8 cellular contexts compared by ENCODE assay signal in genomic region chr11:72573380-72573949, GRCh38.
A peak's percentile ranks its signal among the peaks of the same experiment; 100 is the strongest.
DNase-seq lines count a peak whose midpoint lies in the region; ATAC-seq and TF ChIP-seq lines count a peak whose summit lies in the region.

No MANE protein-coding gene starts in this region.

- intact Hi-C loops in heart right ventricle (cut with DNase I) (loop anchor here in 9 of 10 donors (1.0 to 10.0 kb wide), 5 partner anchors 91 to 103 kb away; no protein-coding TSS in a partner anchor), spleen (cut with DNase I; ENCODE audit: low total_unique reads) (no loop called here)

- no peak overlapping the region for H3K27ac Mint-ChIP-seq in activated CD4-positive, alpha-beta memory T cell treated with anti-CD3 and anti-CD28 coated beads, Interleukin-2, amount 10 ng/mL, durations not matched to agents 7 days and 5 days

- TF ChIP-seq CTCF in heart right ventricle (IDR thresholded peaks at IDR 0.05) (peak; percentile 31 to 63 (median 53)), spleen (IDR thresholded peaks at IDR 0.05 in 8 of 11, conservative IDR thresholded peaks at IDR 0.05 in 3 of 11) (peak in 10 of 11 experiments; percentile 19 to 69 (median 53))

- WGBS in heart right ventricle, 2 donors, result 19 to 22% methylated on average over 8 of the region's 8 CpGs
- WGBS in spleen, 5 donors, result 19 to 24% (median 21%) methylated on average over 6 to 8 of the region's 8 CpGs

- POLR2A ChIA-PET in activated CD4-positive, alpha-beta memory T cell treated with anti-CD3 and anti-CD28 coated beads, Interleukin-2, amount 10 ng/mL, durations not matched to agents 7 days and 5 days (lab: Charles Lee), result interaction anchor here (0.7 to 0.9 kb wide), 2 partner anchors 90 to 106 kb away, joined by 3 read pairs; no protein-coding TSS in a partner anchor

- no peak for TF ChIP-seq POLR2A in spleen (IDR thresholded peaks at IDR 0.05)

- DNase-seq in NCI-H2227 (lab: John Stamatoyannopoulos, UW; ENCODE audit: unreplicated experiment), result peak; percentile 55
- DNase-seq in NCI-H2227 treated with DMSO at 0.1 percent for 48 hours (lab: John Stamatoyannopoulos, UW), result no peak
- peak; percentile 29 for DNase-seq in LHCN-M2 (ENCODE audit: low read depth)
- DNase-seq in activated CD4-positive, alpha-beta memory T cell treated with anti-CD3 and anti-CD28 coated beads, Interleukin-2, amount 10 ng/mL, durations not matched to agents 7 days and 5 days, result peak; percentile 54
- DNase-seq in heart right ventricle, result peak in 1 of 2 donors; percentile 49
- DNase-seq in spleen, result peak; percentile 57

- H3K27ac ChIP-seq in heart right ventricle, result no peak overlapping the region
- H3K27ac ChIP-seq in spleen, result no peak overlapping the region

- H3K4me1 ChIP-seq in heart right ventricle (peaks cover 0 to 15% (median 0%) of the 10 kb centered on the region in 9 donors), spleen (peaks cover 0 to 19% (median 3%) of the 10 kb centered on the region in 6 donors)

- H3K4me3 ChIP-seq in heart right ventricle (no peak overlapping the region), spleen (no peak overlapping the region)

- H3K27me3 ChIP-seq in heart right ventricle (peaks cover 0 to 3% (median 0%) of the 10 kb centered on the region in 7 donors), spleen (replicated peaks in 1 of 7) (peaks cover 0 to 16% (median 0%) of the 10 kb centered on the region in 7 donors)

- H3K36me3 ChIP-seq in heart right ventricle (peaks cover 0 to 22% (median 0%) of the 10 kb centered on the region in 9 donors), spleen (peaks cover 0 to 38% (median 16%) of the 10 kb centered on the region in 6 donors)

- CTCF ChIA-PET in activated CD4-positive, alpha-beta memory T cell treated with anti-CD3 and anti-CD28 coated beads, Interleukin-2, amount 10 ng/mL, durations not matched to agents 7 days and 5 days (lab: Charles Lee), result interaction anchor here (0.8 to 6.2 kb wide), 14 partner anchors 11 to 143 kb away, joined by 3 to 54 read pairs (median 4); partner anchors contain the start of gene CLPB

- no peaks in the 10 kb centered on the region for H3K9me3 Mint-ChIP-seq in activated CD4-positive, alpha-beta memory T cell treated with anti-CD3 and anti-CD28 coated beads, Interleukin-2, amount 10 ng/mL, durations not matched to agents 7 days and 5 days

- H3K9me3 ChIP-seq in heart right ventricle, result no peaks in the 10 kb centered on the region
- no peaks in the 10 kb centered on the region for H3K9me3 ChIP-seq in spleen

- peaks cover 11% of the 10 kb centered on the region for H3K27me3 Mint-ChIP-seq in activated CD4-positive, alpha-beta memory T cell treated with anti-CD3 and anti-CD28 coated beads, Interleukin-2, amount 10 ng/mL, durations not matched to agents 7 days and 5 days

- no peak overlapping the region for H3K4me3 Mint-ChIP-seq in activated CD4-positive, alpha-beta memory T cell treated with anti-CD3 and anti-CD28 coated beads, Interleukin-2, amount 10 ng/mL, durations not matched to agents 7 days and 5 days

- ATAC-seq in heart right ventricle (peak; percentile 55 to 75 (median 68)), GM19035 (IDR thresholded peaks at IDR 0.05; ENCODE audit: unreplicated experiment) (no peak), HG02870 (IDR thresholded peaks at IDR 0.05; ENCODE audit: unreplicated experiment) (no peak)

- H3K4me1 Mint-ChIP-seq in activated CD4-positive, alpha-beta memory T cell treated with anti-CD3 and anti-CD28 coated beads, Interleukin-2, amount 10 ng/mL, durations not matched to agents 7 days and 5 days, result peaks cover 43% of the 10 kb centered on the region

- no peaks in the 10 kb centered on the region for H3K36me3 Mint-ChIP-seq in activated CD4-positive, alpha-beta memory T cell treated with anti-CD3 and anti-CD28 coated beads, Interleukin-2, amount 10 ng/mL, durations not matched to agents 7 days and 5 days (ENCODE audit: low read depth)

Comparison
In these comparisons a context has a peak if more than half of its experiments do, and no peak if none do; other contexts are left out.
1. ATAC-seq: peak in heart right ventricle (8 of 8); none in GM19035 (single experiment) and HG02870 (single experiment).